In the genomic region with DNA sequence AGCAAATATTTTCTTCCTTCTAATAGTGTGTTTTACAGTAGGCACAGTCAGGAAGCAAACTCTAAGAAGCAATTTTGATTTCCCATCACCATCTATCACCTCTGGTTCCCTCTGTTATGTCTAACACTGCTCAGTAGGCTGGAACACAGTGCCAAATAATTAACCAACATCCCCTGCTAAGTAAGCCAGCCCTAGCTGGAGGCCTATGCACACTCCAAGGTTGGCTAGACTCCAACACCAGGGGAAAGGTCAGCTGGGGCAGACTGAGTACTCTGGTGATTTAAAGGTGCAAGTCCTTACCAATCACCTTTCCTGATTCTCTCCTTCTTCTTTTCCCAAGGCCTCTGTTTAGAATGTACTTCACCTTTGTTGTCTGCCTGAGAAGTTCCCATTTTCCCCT, we compare ENCODE assay signal across 19 cellular contexts. TPM values are rescaled to one million over a fixed set of nuclear protein-coding genes. Genes with fewer than 3 reads are reported as not detected.
DNase-seq lines count a peak whose midpoint lies in the region; ATAC-seq and TF ChIP-seq lines count a peak whose summit lies in the region.
"Had no signal": no experiment of that assay in that cellular context is flagged by ENCODE, and none has a peak within 500 bp of the region (broad histone marks: within the 10 kb centered on the region; RNA-seq: fewer than 3 reads in every experiment).

No MANE protein-coding gene starts in this region.

- ATAC-seq in Right ventricle myocardium inferior (peak; percentile 48), upper lobe of right lung (peak; percentile 73)
- ATAC-seq in activated CD8-positive, alpha-beta T cell treated with anti-CD3 and anti-CD28 coated beads, Interleukin-2, amount 10 ng/mL, durations not matched to agents 7 days and 5 days, result no peak

- H3K27ac ChIP-seq in upper lobe of right lung, result no peak overlapping the region
- H3K27ac ChIP-seq: esophagus muscularis mucosa, Peyer's patch, upper lobe of left lung had no signal

- intact Hi-C loops in Right ventricle myocardium inferior (cut with DNase I) (no loop called here), cardiac septum (cut with DNase I) (no loop called here), upper lobe of right lung (cut with DNase I) (no loop called here), head of caudate nucleus (cut with DNase I) (no loop called here)

- DNase-seq in Right ventricle myocardium inferior (ENCODE audit: missing footprints) (no peak), cardiac septum (ENCODE audit: low spot score) (no peak), NCI-H2196 (lab: John Stamatoyannopoulos, UW; ENCODE audit: unreplicated experiment) (peak; percentile 55), kidney epithelial cell (ENCODE audit: low read depth) (peak; percentile 66), upper lobe of right lung (no peak), inferior parietal cortex (ENCODE audit: extremely low spot score) (no peak), head of caudate nucleus (no peak)
- DNase-seq in activated CD8-positive, alpha-beta T cell treated with anti-CD3 and anti-CD28 coated beads, Interleukin-2, amount 10 ng/mL, durations not matched to agents 7 days and 5 days, result no peak
- DNase-seq: activated CD4-positive, alpha-beta T cell treated with anti-CD3 and anti-CD28 coated beads, Interleukin-2, amount 10 ng/mL, durations not matched to agents 7 days and 5 days; AML-193; amniotic stem cell; cortex of kidney; hypothalamus; NCI-H187; posterior cingulate gyrus; T-helper 9 cell had no signal

- H3K27me3 ChIP-seq in kidney epithelial cell (ENCODE audit: control insufficient read depth, insufficient read depth, low read length), result peaks cover 2% of the 10 kb centered on the region
- H3K27me3 ChIP-seq in upper lobe of right lung, result no peaks in the 10 kb centered on the region
- H3K27me3 ChIP-seq: esophagus muscularis mucosa, Peyer's patch, upper lobe of left lung had no signal

- peaks cover 3% of the 10 kb centered on the region for H3K27me3 Mint-ChIP-seq in activated CD8-positive, alpha-beta T cell treated with anti-CD3 and anti-CD28 coated beads, Interleukin-2, amount 10 ng/mL, durations not matched to agents 7 days and 5 days (ENCODE audit: low read depth)

- no peaks in the 10 kb centered on the region for H3K4me1 ChIP-seq in upper lobe of right lung
- H3K4me1 ChIP-seq: esophagus muscularis mucosa, Peyer's patch, upper lobe of left lung had no signal

- no peaks in the 10 kb centered on the region for H3K36me3 Mint-ChIP-seq in activated CD8-positive, alpha-beta T cell treated with anti-CD3 and anti-CD28 coated beads, Interleukin-2, amount 10 ng/mL, durations not matched to agents 7 days and 5 days (ENCODE audit: low read depth)

- no peak overlapping the region for H3K27ac Mint-ChIP-seq in activated CD8-positive, alpha-beta T cell treated with anti-CD3 and anti-CD28 coated beads, Interleukin-2, amount 10 ng/mL, durations not matched to agents 7 days and 5 days
- H3K27ac Mint-ChIP-seq: activated CD4-positive, alpha-beta T cell treated with anti-CD3 and anti-CD28 coated beads, Interleukin-2, amount 10 ng/mL, durations not matched to agents 7 days and 5 days had no signal

- no peaks in the 10 kb centered on the region for H3K4me1 Mint-ChIP-seq in activated CD8-positive, alpha-beta T cell treated with anti-CD3 and anti-CD28 coated beads, Interleukin-2, amount 10 ng/mL, durations not matched to agents 7 days and 5 days (ENCODE audit: low read depth)
- H3K4me1 Mint-ChIP-seq: activated CD4-positive, alpha-beta T cell treated with anti-CD3 and anti-CD28 coated beads, Interleukin-2, amount 10 ng/mL, durations not matched to agents 7 days and 5 days had no signal

- H3K36me3 ChIP-seq in kidney epithelial cell (ENCODE audit: control insufficient read depth, insufficient read depth, low read length) (no peaks in the 10 kb centered on the region), upper lobe of right lung (no peaks in the 10 kb centered on the region)
- H3K36me3 ChIP-seq: esophagus muscularis mucosa, Peyer's patch, upper lobe of left lung had no signal

- TF ChIP-seq CTCF in kidney epithelial cell (IDR thresholded peaks at IDR 0.05; ENCODE audit: insufficient read depth, low read length, poor library complexity, severe bottlenecking) (no peak), upper lobe of right lung (IDR thresholded peaks at IDR 0.05) (no peak)

- POLR2A ChIA-PET in activated CD8-positive, alpha-beta T cell treated with anti-CD3 and anti-CD28 coated beads, Interleukin-2, amount 10 ng/mL, durations not matched to agents 7 days and 5 days (lab: Charles Lee), result no interaction called here

- CTCF ChIA-PET in activated CD8-positive, alpha-beta T cell treated with anti-CD3 and anti-CD28 coated beads, Interleukin-2, amount 10 ng/mL, durations not matched to agents 7 days and 5 days (lab: Charles Lee), result no interaction called here

- no peaks in the 10 kb centered on the region for H3K9me3 ChIP-seq in upper lobe of right lung
- H3K9me3 ChIP-seq: esophagus muscularis mucosa, Peyer's patch, upper lobe of left lung had no signal

- H3K4me3 ChIP-seq in kidney epithelial cell (ENCODE audit: low read depth, low read length) (no peak overlapping the region), upper lobe of right lung (no peak overlapping the region)
- H3K4me3 ChIP-seq: esophagus muscularis mucosa, Peyer's patch, upper lobe of left lung had no signal

- H3K4me3 Mint-ChIP-seq in activated CD8-positive, alpha-beta T cell treated with anti-CD3 and anti-CD28 coated beads, Interleukin-2, amount 10 ng/mL, durations not matched to agents 7 days and 5 days, result no peak overlapping the region
- H3K4me3 Mint-ChIP-seq: activated CD4-positive, alpha-beta T cell treated with anti-CD3 and anti-CD28 coated beads, Interleukin-2, amount 10 ng/mL, durations not matched to agents 7 days and 5 days had no signal

- no peaks in the 10 kb centered on the region for H3K9me3 Mint-ChIP-seq in activated CD8-positive, alpha-beta T cell treated with anti-CD3 and anti-CD28 coated beads, Interleukin-2, amount 10 ng/mL, durations not matched to agents 7 days and 5 days (ENCODE audit: insufficient read depth)
- H3K9me3 Mint-ChIP-seq: activated CD4-positive, alpha-beta T cell treated with anti-CD3 and anti-CD28 coated beads, Interleukin-2, amount 10 ng/mL, durations not matched to agents 7 days and 5 days had no signal

RNA-seq across cellular contexts. Expression of gene BEND5, which starts 46.5 kb away (rescaled TPM):
- total RNA-seq in Right ventricle myocardium inferior, result 4.6 TPM
- 3.2 TPM for total RNA-seq in cardiac septum
- total RNA-seq in kidney epithelial cell, result 3.9 and 4.2 TPM in 2 replicates
- total RNA-seq in upper lobe of right lung, result 3.4 TPM
- total RNA-seq in activated CD8-positive, alpha-beta T cell treated with anti-CD3 and anti-CD28 coated beads, Interleukin-2, amount 10 ng/mL, durations not matched to agents 7 days and 5 days, result 1 to 10 TPM; 6.3 to 6.7 TPM

Comparison
In these comparisons a context has a peak if more than half of its experiments do, and no peak if none do; other contexts are left out.
1. DNase-seq: peak in NCI-H2196 (single experiment) and kidney epithelial cell (single experiment); none in Right ventricle myocardium inferior (single experiment), cardiac septum (single experiment), upper lobe of right lung (single experiment), activated CD8-positive, alpha-beta T cell treated with anti-CD3 and anti-CD28 coated beads, Interleukin-2, amount 10 ng/mL, durations not matched to agents 7 days and 5 days (single experiment), inferior parietal cortex (single experiment) and head of caudate nucleus (0 of 42).